Comparison of ENCODE assay signal across 10 cellular contexts in genomic region chr7:123823898-123824753, GRCh38. TPM values are rescaled to one million over a fixed set of nuclear protein-coding genes. Genes with fewer than 3 reads are reported as not detected.
A peak's percentile ranks its signal among the peaks of the same experiment; 100 is the strongest.
DNase-seq lines count a peak whose midpoint lies in the region; ATAC-seq and FAIRE-seq lines count a peak whose summit lies in the region.
"Had no signal": no experiment of that assay in that cellular context is flagged by ENCODE, and none has a peak within 500 bp of the region (broad histone marks: within the 10 kb centered on the region; RNA-seq: fewer than 3 reads in every experiment).

No MANE protein-coding gene starts in this region.

- CTCF ChIA-PET in activated CD4-positive, alpha-beta T cell treated with anti-CD3 and anti-CD28 coated beads for 36 hours (lab: Charles Lee), result interaction anchor here (0.7 to 1.8 kb wide), 6 partner anchors 9 to 1304 kb away, joined by 3 to 6 read pairs (median 4); no protein-coding TSS in a partner anchor

- peak overlapping the region; percentile 56 for H3K4me3 Mint-ChIP-seq in activated CD4-positive, alpha-beta T cell treated with anti-CD3 and anti-CD28 coated beads for 36 hours

- H3K27ac Mint-ChIP-seq in activated CD4-positive, alpha-beta T cell treated with anti-CD3 and anti-CD28 coated beads for 36 hours, result peak overlapping the region; percentile 68

- FAIRE-seq in urothelium cell line (lab: Jason Lieb, UNC), result no peak

- peak; percentile 81 for DNase-seq in activated CD4-positive, alpha-beta T cell treated with anti-CD3 and anti-CD28 coated beads for 36 hours
- DNase-seq in activated CD4-positive, alpha-beta T cell treated with anti-CD3 and anti-CD28 coated beads for 1 hour, result no peak
- peak; percentile 26 for DNase-seq in activated T-cell treated with anti-CD3 and anti-CD28 coated beads for 48 hours (ENCODE audit: low read depth)
- peak; percentile 9 for DNase-seq in stimulated activated naive CD4-positive, alpha-beta T cell treated with Interleukin-2 at 50 U/mL for 16 hours (lab: John Stamatoyannopoulos, UW)
- no peak for DNase-seq in germinal center (ENCODE audit: low spot score)
- DNase-seq in foreskin melanocyte, result no peak
- no peak for DNase-seq in urothelium cell line (ENCODE audit: low spot score)

- H3K36me3 Mint-ChIP-seq in activated CD4-positive, alpha-beta T cell treated with anti-CD3 and anti-CD28 coated beads for 36 hours (ENCODE audit: low read depth), result no peaks in the 10 kb centered on the region

- intact Hi-C loops in activated CD4-positive, alpha-beta T cell treated with anti-CD3 and anti-CD28 coated beads for 36 hours (cut with DNase I, micrococcal nuclease), result loop anchor here (1.0 to 5.0 kb wide), 4 partner anchors 41 to 287 kb away; no protein-coding TSS in a partner anchor

- peak; percentile 90 for ATAC-seq in activated CD4-positive, alpha-beta T cell treated with anti-CD3 and anti-CD28 coated beads for 36 hours
- peak; percentile 76 for ATAC-seq in HG03060 (IDR thresholded peaks at IDR 0.05; ENCODE audit: low read depth, unreplicated experiment)

- POLR2A ChIA-PET in activated CD4-positive, alpha-beta T cell treated with anti-CD3 and anti-CD28 coated beads for 36 hours (lab: Charles Lee), result interaction anchor here (0.5 kb wide), 1 partner anchor 280 kb away, joined by 4 read pairs; no protein-coding TSS in a partner anchor

- H3K4me1 Mint-ChIP-seq in activated CD4-positive, alpha-beta T cell treated with anti-CD3 and anti-CD28 coated beads for 36 hours, result peaks cover 23% of the 10 kb centered on the region

- H3K9me3 Mint-ChIP-seq in activated CD4-positive, alpha-beta T cell treated with anti-CD3 and anti-CD28 coated beads for 36 hours (ENCODE audit: low read depth), result no peaks in the 10 kb centered on the region

- peaks cover 15% of the 10 kb centered on the region for H3K27me3 Mint-ChIP-seq in activated CD4-positive, alpha-beta T cell treated with anti-CD3 and anti-CD28 coated beads for 36 hours

RNA-seq across cellular contexts. Expression of gene HYAL4, which starts 20.8 kb away (rescaled TPM):
- total RNA-seq in activated CD4-positive, alpha-beta T cell treated with anti-CD3 and anti-CD28 coated beads for 36 hours, result under 1 TPM in 1 of 2 experiments, not detected in 1; 0.25 TPM
- total RNA-seq: SJSA1, thoracic aorta had no signal

Comparison
In these comparisons a context has a peak if more than half of its experiments do, and no peak if none do; other contexts are left out.
1. DNase-seq: peak in activated CD4-positive, alpha-beta T cell treated with anti-CD3 and anti-CD28 coated beads for 36 hours (single experiment), activated T-cell treated with anti-CD3 and anti-CD28 coated beads for 48 hours (single experiment) and stimulated activated naive CD4-positive, alpha-beta T cell treated with Interleukin-2 at 50 U/mL for 16 hours (single experiment); none in activated CD4-positive, alpha-beta T cell treated with anti-CD3 and anti-CD28 coated beads for 1 hour (single experiment), germinal center (single experiment), foreskin melanocyte (single experiment) and urothelium cell line (single experiment).